Comparison of ENCODE assay signal across 1 cellular context in the genomic region with DNA sequence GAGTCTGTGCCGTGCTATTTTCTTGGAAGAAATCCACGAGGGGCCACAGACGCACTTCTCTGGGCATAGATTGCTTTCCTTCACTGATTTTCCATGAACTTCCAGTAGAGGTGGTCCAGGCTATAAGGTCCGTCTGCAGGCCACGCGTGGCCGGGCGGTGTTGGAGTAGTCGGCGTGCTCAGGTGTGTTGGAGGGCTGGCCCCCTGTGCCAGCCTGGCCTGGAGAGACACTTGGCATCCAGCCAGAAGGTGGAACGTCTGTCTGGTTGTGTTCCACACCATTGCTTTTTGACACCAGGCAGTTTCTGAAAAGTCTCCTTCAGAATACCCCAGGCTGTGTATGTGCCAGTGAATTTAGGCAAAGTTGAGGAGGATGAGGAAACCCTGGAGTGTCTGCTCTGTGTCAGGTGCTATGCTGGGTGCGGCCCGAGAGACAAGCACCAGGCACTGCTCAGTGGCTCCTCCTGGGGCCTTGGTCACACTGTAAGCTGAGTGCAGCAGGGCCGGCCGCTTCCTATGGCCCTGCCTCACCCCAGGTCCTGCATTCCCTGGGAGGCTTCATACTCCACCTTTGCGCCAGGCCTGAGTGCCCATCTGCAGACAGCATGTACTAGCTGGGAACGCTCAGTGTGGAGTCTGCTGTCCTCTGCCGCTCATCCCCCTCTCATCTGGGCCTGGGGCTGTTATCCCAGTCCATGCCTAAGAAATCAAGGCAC.
A peak's percentile ranks its signal among the peaks of the same experiment; 100 is the strongest.
TF ChIP-seq lines count a peak whose summit lies in the region.

No MANE protein-coding gene starts in this region.

TF ChIP-seq in K562, 482 proteins besides CTCF, POLR2A, EP300 and RAD21:
- TF ChIP-seq, protein P1, sequence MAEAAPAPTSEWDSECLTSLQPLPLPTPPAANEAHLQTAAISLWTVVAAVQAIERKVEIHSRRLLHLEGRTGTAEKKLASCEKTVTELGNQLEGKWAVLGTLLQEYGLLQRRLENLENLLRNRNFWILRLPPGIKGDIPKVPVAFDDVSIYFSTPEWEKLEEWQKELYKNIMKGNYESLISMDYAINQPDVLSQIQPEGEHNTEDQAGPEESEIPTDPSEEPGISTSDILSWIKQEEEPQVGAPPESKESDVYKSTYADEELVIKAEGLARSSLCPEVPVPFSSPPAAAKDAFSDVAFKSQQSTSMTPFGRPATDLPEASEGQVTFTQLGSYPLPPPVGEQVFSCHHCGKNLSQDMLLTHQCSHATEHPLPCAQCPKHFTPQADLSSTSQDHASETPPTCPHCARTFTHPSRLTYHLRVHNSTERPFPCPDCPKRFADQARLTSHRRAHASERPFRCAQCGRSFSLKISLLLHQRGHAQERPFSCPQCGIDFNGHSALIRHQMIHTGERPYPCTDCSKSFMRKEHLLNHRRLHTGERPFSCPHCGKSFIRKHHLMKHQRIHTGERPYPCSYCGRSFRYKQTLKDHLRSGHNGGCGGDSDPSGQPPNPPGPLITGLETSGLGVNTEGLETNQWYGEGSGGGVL (CRISPR knock-in tag; IDR thresholded peaks at IDR 0.05), result no peak
- TF ChIP-seq NFIC (IDR thresholded peaks at IDR 0.05) (peak; percentile 85), ZSCAN32 (CRISPR knock-in tag; IDR thresholded peaks at IDR 0.05) (no peak), CTBP1 (IDR thresholded peaks at IDR 0.05; ENCODE audit: borderline replicate concordance) (no peak), NFIX (CRISPR knock-in tag; IDR thresholded peaks at IDR 0.05; ENCODE audit: low read depth) (peak; percentile 48)
